9 cellular contexts compared by ENCODE assay signal in genomic region chr1:92934395-92935378, GRCh38. TPM values are rescaled to one million over a fixed set of nuclear protein-coding genes. Genes with fewer than 3 reads are reported as not detected.
DNase-seq lines count a peak whose midpoint lies in the region; ATAC-seq, FAIRE-seq and TF ChIP-seq lines count a peak whose summit lies in the region.
"Had no signal": no experiment of that assay in that cellular context is flagged by ENCODE, and none has a peak within 500 bp of the region (broad histone marks: within the 10 kb centered on the region; RNA-seq: fewer than 3 reads in every experiment).

No MANE protein-coding gene starts in this region.

- TF ChIP-seq CTCF in PC-9 (conservative IDR thresholded peaks at IDR 0.05) (no peak), fibroblast of the aortic adventitia (IDR thresholded peaks at IDR 0.05; ENCODE audit: insufficient read depth, low read length) (no peak)

- peak overlapping the region; percentile 71 for H3K4me2 ChIP-seq in PC-9

- peak overlapping the region; percentile 25; the same call in 1 of the 2 replicates for H3K4me3 ChIP-seq in PC-9
- no peak overlapping the region for H3K4me3 ChIP-seq in fibroblast of the aortic adventitia (ENCODE audit: low read depth, low read length)
- no peak overlapping the region for H3K4me3 ChIP-seq in skeletal muscle cell (ENCODE audit: low read depth, low read length)

- no peaks in the 10 kb centered on the region for H3K36me3 ChIP-seq in PC-9 (ENCODE audit: low read depth)
- H3K36me3 ChIP-seq: neutrophil had no signal

- peaks cover 41% of the 10 kb centered on the region for H3K4me1 ChIP-seq in PC-9 (replicated peaks; ENCODE audit: insufficient read depth)

- no peaks in the 10 kb centered on the region for H3K27me3 ChIP-seq in PC-9 (ENCODE audit: insufficient read depth, low read depth)
- H3K27me3 ChIP-seq: neutrophil had no signal

- TF ChIP-seq POLR2A in GM12891 (IDR thresholded peaks at IDR 0.05; ENCODE audit: low read depth, low read length), result no peak

- H3K27ac ChIP-seq in PC-9, result peak overlapping the region; percentile 58
- H3K27ac ChIP-seq: neutrophil had no signal

- intact Hi-C loops in PC-9 (cut with micrococcal nuclease; ENCODE audit: unreplicated experiment), result no loop called here
- intact Hi-C loops in left colon (cut with DNase I, micrococcal nuclease), result no loop called here

- no peaks in the 10 kb centered on the region for H4K20me1 ChIP-seq in PC-9 (ENCODE audit: insufficient read depth)

- no peak for ATAC-seq in GM18861 (IDR thresholded peaks at IDR 0.05; ENCODE audit: unreplicated experiment)
- ATAC-seq in HG03159 (IDR thresholded peaks at IDR 0.05; ENCODE audit: unreplicated experiment), result no peak
- no peak for ATAC-seq in left colon

- CTCF ChIA-PET in PC-9 (lab: Charles Lee), result interaction anchor here (1.1 kb wide), 1 partner anchor 59 kb away, joined by 3 read pairs; no protein-coding TSS in a partner anchor

- peak; percentile 16 for FAIRE-seq in GM12891 (lab: Jason Lieb, UNC)

- peaks cover 24% of the 10 kb centered on the region for H3F3A ChIP-seq in PC-9 (ENCODE audit: insufficient read depth, low read depth)

- peaks cover 14% of the 10 kb centered on the region for H3K79me2 ChIP-seq in PC-9 (ENCODE audit: low read depth)

- BruUV-seq in PC-9 (replicated peaks; lab: Mats Ljungman, UMichigan), result no TSS peak

- no peaks in the 10 kb centered on the region for H3K9me3 ChIP-seq in PC-9 (ENCODE audit: insufficient read depth, low read depth)
- H3K9me3 ChIP-seq: neutrophil had no signal

- H3K9me2 ChIP-seq in PC-9 (ENCODE audit: insufficient read depth), result no peaks in the 10 kb centered on the region

- H2AFZ ChIP-seq in PC-9, result no peak overlapping the region

- DNase-seq in GM12891 (ENCODE audit: insufficient read length, low spot score) (no peak), PC-9 (peak in 1 of 2 experiments; percentile 30), fibroblast of the aortic adventitia (ENCODE audit: low read depth) (peak; percentile 99), skeletal muscle cell (ENCODE audit: low read depth) (peak; percentile 99), SKM-1 (lab: John Stamatoyannopoulos, UW; ENCODE audit: unreplicated experiment) (no peak), left colon (no peak)

- POLR2A ChIA-PET in PC-9 (lab: Charles Lee; ENCODE audit: unreplicated experiment), result interaction anchor here (0.6 kb wide), 2 partner anchors 15 to 27 kb away, joined by 3 to 9 read pairs; no protein-coding TSS in a partner anchor

TF ChIP-seq in GM12891, 5 proteins besides CTCF, POLR2A, EP300 and RAD21:
- no peak for TF ChIP-seq TAF1 (IDR thresholded peaks at IDR 0.05; ENCODE audit: low read depth, low read length)
- no peak for TF ChIP-seq PAX5 (IDR thresholded peaks at IDR 0.05; ENCODE audit: insufficient read depth, low read length, severe bottlenecking)
- TF ChIP-seq POU2F2 (IDR thresholded peaks at IDR 0.05; ENCODE audit: low read depth, low read length), result no peak
- TF ChIP-seq SPI1 (IDR thresholded peaks at IDR 0.05; ENCODE audit: low read depth, low read length), result no peak
- TF ChIP-seq POLR2AphosphoS5 (IDR thresholded peaks at IDR 0.05; ENCODE audit: low read depth, low read length), result no peak

RNA-seq across cellular contexts. Expression of gene DIPK1A, which starts 26.6 kb away (rescaled TPM):
- polyA plus RNA-seq in GM12891 (2012; ENCODE audit: low read depth, missing spikeins), result 1.7 TPM
- total RNA-seq in PC-9 (2021), result 10.5 and 11.2 TPM in 2 replicates
- total RNA-seq in fibroblast of the aortic adventitia (ENCODE audit: low replicate concordance), result 17.1 and 19.0 TPM in 2 replicates
- 10 to 100 TPM; 14.0 to 16.5 TPM for total RNA-seq in left colon

Comparison
In these comparisons a context has a peak if more than half of its experiments do, and no peak if none do; other contexts are left out.
1. DNase-seq: peak in fibroblast of the aortic adventitia (single experiment) and skeletal muscle cell (single experiment); none in GM12891 (single experiment), SKM-1 (single experiment) and left colon (0 of 2).